8 cellular contexts compared by ENCODE assay signal in the genomic region with DNA sequence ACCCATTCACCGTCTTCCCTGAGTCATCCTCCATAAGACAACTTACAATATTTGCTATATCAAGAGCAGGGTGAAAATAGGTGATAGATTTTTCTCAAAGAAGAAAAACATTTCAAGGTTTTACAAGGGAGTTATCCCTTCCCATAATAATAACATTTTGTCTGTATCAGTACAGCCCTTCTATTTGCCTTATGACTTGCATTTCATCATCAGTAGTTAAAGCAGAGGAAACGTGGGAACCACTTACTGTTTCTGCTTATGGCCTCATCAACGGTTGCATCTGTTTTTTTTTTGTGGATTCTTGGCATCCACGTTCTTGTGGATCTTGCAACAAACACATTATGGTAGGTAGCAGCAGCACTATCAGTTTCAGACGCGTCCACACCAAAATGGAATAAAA.
DNase-seq lines count a peak whose midpoint lies in the region; ATAC-seq and TF ChIP-seq lines count a peak whose summit lies in the region.
"Not testable (repeated sequence)": the region's sequence is repeated elsewhere in the genome, so short reads cannot be mapped to it uniquely, and the experiment has no call there.

No MANE protein-coding gene starts in this region.

- H3K9me3 ChIP-seq in mammary epithelial cell (replicated peaks; ENCODE audit: insufficient read depth, low read length); upper lobe of right lung: not testable (repeated sequence)

- peak overlapping the region; percentile 49 for H3K4me3 ChIP-seq in LNCaP clone FGC (ENCODE audit: low read depth, low read length)
- H3K4me3 ChIP-seq in mammary epithelial cell (replicated peaks in 1 of 3; ENCODE audit: insufficient read depth in 1 of 3, low read depth in 2 of 3, low read length in 3 of 3) = peak overlapping the region in 2 of 3 experiments; percentile 36 to 49
- not testable (repeated sequence) for H3K4me3 ChIP-seq in fibroblast of the aortic adventitia (ENCODE audit: low read depth, low read length); rectal smooth muscle tissue (ENCODE audit: low read length)
- peak overlapping the region; percentile 55 for H3K4me3 ChIP-seq in upper lobe of right lung

- H3K27ac ChIP-seq in mammary epithelial cell (ENCODE audit: insufficient read depth, low read depth, low read length); upper lobe of right lung: not testable (repeated sequence)
- peak overlapping the region; percentile 14 for H3K27ac ChIP-seq in rectal smooth muscle tissue (ENCODE audit: low read depth, low read length)

- not testable (repeated sequence) for H4K20me1 ChIP-seq in mammary epithelial cell (ENCODE audit: insufficient read depth, low read length)

- in situ Hi-C loops in Caki2 (cut with HindIII; ENCODE audit: low pct_unique_long_range_greater_than_20kb, low sequenced_read_pairs); SK-MEL-5 (cut with HindIII; ENCODE audit: low pct_unique_long_range_greater_than_20kb, low sequenced_read_pairs); mammary epithelial cell (cut with MboI; ENCODE audit: low sequenced_read_pairs in 2 of 2): not testable (repeated sequence)

- not testable (repeated sequence) for H3K9ac ChIP-seq in mammary epithelial cell (ENCODE audit: insufficient read depth, low read length); rectal smooth muscle tissue (ENCODE audit: low read length)

- dilution Hi-C loops in mammary epithelial cell (cut with HindIII; ENCODE audit: low sequenced_read_pairs) = not testable (repeated sequence)

- H3K4me1 ChIP-seq in mammary epithelial cell (ENCODE audit: insufficient read depth, low read length); rectal smooth muscle tissue (ENCODE audit: control insufficient read depth, insufficient read depth, low read length); upper lobe of right lung: not testable (repeated sequence)

- not testable (repeated sequence) for H3K36me3 ChIP-seq in mammary epithelial cell (ENCODE audit: insufficient read depth, low read length); rectal smooth muscle tissue (ENCODE audit: control insufficient read depth, insufficient read depth, low read length); upper lobe of right lung

- intact Hi-C loops in mammary epithelial cell (cut with micrococcal nuclease); upper lobe of right lung (cut with DNase I): not testable (repeated sequence)

- H3K27me3 ChIP-seq in mammary epithelial cell (ENCODE audit: insufficient read depth, low read length); rectal smooth muscle tissue (ENCODE audit: control insufficient read depth, insufficient read depth, low read length); upper lobe of right lung: not testable (repeated sequence)

- WGBS in mammary epithelial cell (ENCODE audit: low coverage, missing lambda C conversion rate) = 35% methylated on average over 6 of the region's 6 CpGs

- CTCF ChIA-PET in mammary epithelial cell (lab: Charles Lee; ENCODE audit: low non-redundant PET) = not testable (repeated sequence)

- not testable (repeated sequence) for H3K79me2 ChIP-seq in mammary epithelial cell (ENCODE audit: insufficient read depth, low read length)

- not testable (repeated sequence) for BruUV-seq in mammary epithelial cell (replicated peaks; lab: Mats Ljungman, UMichigan)

- H3K4me2 ChIP-seq in mammary epithelial cell (ENCODE audit: insufficient read depth, low read depth, low read length) = not testable (repeated sequence)

- peak overlapping the region; percentile 85 for H2AFZ ChIP-seq in mammary epithelial cell (ENCODE audit: low read depth, low read length)

- not testable (repeated sequence) for TF ChIP-seq CTCF in LNCaP clone FGC (IDR thresholded peaks at IDR 0.05; ENCODE audit: control insufficient read depth, extremely low read depth, insufficient read depth); mammary epithelial cell (conservative IDR thresholded peaks at IDR 0.05 in 1 of 2, IDR thresholded peaks at IDR 0.05 in 1 of 2; ENCODE audit: extremely low read depth in 1 of 2, insufficient read depth in 1 of 2, low read depth in 1 of 2, low read length in 2 of 2); fibroblast of the aortic adventitia (IDR thresholded peaks at IDR 0.05; ENCODE audit: insufficient read depth, low read length); upper lobe of right lung (IDR thresholded peaks at IDR 0.05)

- DNase-seq in Caki2 (ENCODE audit: low read depth) (peak; percentile 26), SK-MEL-5 (ENCODE audit: low read depth, low spot score) (peak; percentile 37), fibroblast of the aortic adventitia (ENCODE audit: low read depth) (peak; percentile 0), iris pigment epithelial cell (ENCODE audit: low read depth) (peak; percentile 3)
- not testable (repeated sequence) for DNase-seq in LNCaP clone FGC (ENCODE audit: low read depth); mammary epithelial cell; upper lobe of right lung

- ATAC-seq in upper lobe of right lung = not testable (repeated sequence)
